In genomic region chr4:17332483-17332882, GRCh38 we compare ENCODE assay signal across 26 cellular contexts.
"Had no signal": no experiment of that assay in that cellular context is flagged by ENCODE, and none has a peak within 500 bp of the region (broad histone marks: within the 10 kb centered on the region; RNA-seq: fewer than 3 reads in every experiment).

No MANE protein-coding gene starts in this region.

- H2AFZ ChIP-seq: hepatocyte, neural progenitor cell had no signal

- H3K9me3 ChIP-seq: esophagus muscularis mucosa, gastroesophageal sphincter, left ventricle myocardium inferior, right lobe of liver, testis, uterus had no signal

- H3K4me1 ChIP-seq: left ventricle myocardium inferior, neural progenitor cell, right lobe of liver, testis, uterus had no signal

- H3K4me2 ChIP-seq: hepatocyte, neural progenitor cell had no signal

- DNase-seq: activated CD4-positive, alpha-beta T cell treated with anti-CD3 and anti-CD28 coated beads, Interleukin-2, amount 50 U/mL, for 1 hour; activated CD4-positive, CD25-positive, alpha-beta regulatory T cell treated with anti-CD3 and anti-CD28 coated beads, Interleukin-2, amount 50 U/mL, for 72 hours; activated CD8-positive, alpha-beta T cell treated with anti-CD3 and anti-CD28 coated beads for 36 hours; activated naive CD4-positive, alpha-beta T cell; activated T-cell treated with anti-CD3 and anti-CD28 coated beads, Interleukin-2, amount 50 U/mL, for 72 hours; islet precursor cell; left ventricle myocardium inferior; mesendoderm; natural killer cell; occipital lobe; posterior cingulate gyrus; right lobe of liver; stimulated activated CD4-positive, alpha-beta T cell treated with anti-CD3 and anti-CD28 coated beads, Interleukin-2, amount 100 ng/mL, for 48 hours; stimulated activated naive CD8-positive, alpha-beta T cell treated with anti-CD3 and anti-CD28 coated beads, Interleukin-15, Interleukin-2, amounts not matched to agents 100 U/mL and 50 U/mL, for 24 hours; T-helper 2 cell; testis; uterus had no signal

- H3K79me2 ChIP-seq: hepatocyte had no signal

- H3K4me3 ChIP-seq: coronary artery, esophagus muscularis mucosa, gastroesophageal sphincter, hepatocyte, left ventricle myocardium inferior, lung, neural progenitor cell, right lobe of liver, testis, uterus had no signal

- H3K9ac ChIP-seq: neural progenitor cell had no signal

- FAIRE-seq: bronchial epithelial cell had no signal

- H3K36me3 Mint-ChIP-seq: natural killer cell, neural progenitor cell, type B pancreatic cell had no signal

- H3K4me3 Mint-ChIP-seq: activated CD8-positive, alpha-beta T cell treated with anti-CD3 and anti-CD28 coated beads for 36 hours; activated T-cell treated with anti-CD3 and anti-CD28 coated beads, Interleukin-2, amount 50 U/mL, for 72 hours; natural killer cell; neural progenitor cell; type B pancreatic cell had no signal

- H3K27ac ChIP-seq: coronary artery, esophagus muscularis mucosa, gastroesophageal sphincter, hepatocyte, left ventricle myocardium inferior, neural progenitor cell, right lobe of liver, testis, uterus had no signal

- H3K27me3 ChIP-seq: esophagus muscularis mucosa, gastroesophageal sphincter, hepatocyte, neural progenitor cell, right lobe of liver, testis, uterus had no signal

- ATAC-seq: activated CD8-positive, alpha-beta T cell treated with anti-CD3 and anti-CD28 coated beads for 36 hours; activated naive CD4-positive, alpha-beta T cell treated with anti-CD3 and anti-CD28 coated beads, Interleukin-2, amount 50 U/mL, for 72 hours; activated T-cell treated with anti-CD3 and anti-CD28 coated beads, Interleukin-2, amount 50 U/mL, for 72 hours; gastroesophageal sphincter; natural killer cell; right lobe of liver; stimulated activated naive CD8-positive, alpha-beta T cell treated with anti-CD3 and anti-CD28 coated beads, Interleukin-15, Interleukin-2, amounts not matched to agents 100 U/mL and 50 U/mL, for 24 hours had no signal

- H3K36me3 ChIP-seq: esophagus muscularis mucosa, gastroesophageal sphincter, left ventricle myocardium inferior, neural progenitor cell, right lobe of liver, uterus had no signal

- H3K9me3 Mint-ChIP-seq: activated CD8-positive, alpha-beta T cell treated with anti-CD3 and anti-CD28 coated beads for 36 hours; activated T-cell treated with anti-CD3 and anti-CD28 coated beads, Interleukin-2, amount 50 U/mL, for 72 hours; natural killer cell; neural progenitor cell; type B pancreatic cell had no signal

- H3K27me3 Mint-ChIP-seq: activated CD8-positive, alpha-beta T cell treated with anti-CD3 and anti-CD28 coated beads for 36 hours had no signal

- H3K27ac Mint-ChIP-seq: activated CD8-positive, alpha-beta T cell treated with anti-CD3 and anti-CD28 coated beads for 36 hours; activated naive CD4-positive, alpha-beta T cell treated with anti-CD3 and anti-CD28 coated beads, Interleukin-2, amount 50 U/mL, for 72 hours; activated T-cell treated with anti-CD3 and anti-CD28 coated beads, Interleukin-2, amount 50 U/mL, for 72 hours; natural killer cell; neural progenitor cell; type B pancreatic cell had no signal
